Comparison of ENCODE assay signal across 15 cellular contexts in genomic region chr15:83372434-83372873, GRCh38.
DNase-seq lines count a peak whose midpoint lies in the region; ATAC-seq, FAIRE-seq and TF ChIP-seq lines count a peak whose summit lies in the region.
"Had no signal": no experiment of that assay in that cellular context is flagged by ENCODE, and none has a peak within 500 bp of the region (broad histone marks: within the 10 kb centered on the region; RNA-seq: fewer than 3 reads in every experiment).

No MANE protein-coding gene starts in this region.

- H3K79me1 ChIP-seq in H1 (ENCODE audit: low read depth, low read length), result no peaks in the 10 kb centered on the region

- no peak overlapping the region for H4K8ac ChIP-seq in H1 (ENCODE audit: extremely low read depth, insufficient read depth, low read length)

- no peak for TF ChIP-seq CTCF in H1 (IDR thresholded peaks at IDR 0.05; ENCODE audit: control extremely low read depth in 1 of 3, insufficient read depth in 1 of 3, low read depth in 1 of 3, low read length in 3 of 3)
- TF ChIP-seq CTCF in omental fat pad (IDR thresholded peaks at IDR 0.05), result no peak

- no peak overlapping the region for H2AK5ac ChIP-seq in H1 (ENCODE audit: low read depth, low read length)

- peak; percentile 84 for ATAC-seq in omental fat pad (ENCODE audit: low FRiP score)
- ATAC-seq in GM18868 (IDR thresholded peaks at IDR 0.05; ENCODE audit: unreplicated experiment), result no peak
- no peak for ATAC-seq in GM21526 (IDR thresholded peaks at IDR 0.05; ENCODE audit: low FRiP score, unreplicated experiment)
- no peak for ATAC-seq in HG02798 (IDR thresholded peaks at IDR 0.05; ENCODE audit: poor library complexity, unreplicated experiment)
- ATAC-seq: left lobe of liver; stimulated activated naive B cell treated with anti-CD40 and anti-IgM and Interleukin-4, amounts not matched to agents 10 μg/mL and 1 μg/mL and 100 μg/mL, for 72 hours had no signal

- POLR2A ChIA-PET in H1 (lab: Charles Lee; ENCODE audit: partially characterized antibody), result no interaction called here

- H3K9me3 ChIP-seq in H1 (ENCODE audit: insufficient read depth in 2 of 2, low read depth in 1 of 2, low read length in 1 of 2), result no peaks in the 10 kb centered on the region
- H3K9me3 ChIP-seq: prostate gland had no signal

- H2BK5ac ChIP-seq in H1 (ENCODE audit: low read depth, low read length), result no peak overlapping the region

- no peak overlapping the region for H3K4me3 ChIP-seq in H1 (ENCODE audit: extremely low read depth in 1 of 4, insufficient read depth in 2 of 4, low read depth in 3 of 4, low read length in 4 of 4)
- H3K4me3 ChIP-seq: prostate gland had no signal

- H2BK20ac ChIP-seq in H1 (ENCODE audit: low read length), result no peak overlapping the region

- no peak for TF ChIP-seq EP300 in H1 (IDR thresholded peaks at IDR 0.05; ENCODE audit: borderline replicate concordance in 1 of 2, low read depth in 2 of 2, low read length in 2 of 2)

- H3K4ac ChIP-seq in H1 (replicated peaks; ENCODE audit: insufficient read length, low read depth, low read length), result no peak overlapping the region

- peaks cover 0 to 5% (median 0%) of the 10 kb centered on the region in 4 experiments; a peak in 4 of 7 replicates for H3K27me3 ChIP-seq in H1 (replicated peaks in 1 of 4; ENCODE audit: control insufficient read depth in 3 of 4, extremely low read depth in 1 of 4, insufficient read depth in 3 of 4, low read length in 3 of 4)

- no peak overlapping the region for H2BK120ac ChIP-seq in H1 (replicated peaks; ENCODE audit: low read depth, low read length)

- no peak overlapping the region for H2BK15ac ChIP-seq in H1 (ENCODE audit: low read length)

- no peak for TF ChIP-seq POLR2A in H1 (IDR thresholded peaks at IDR 0.05; ENCODE audit: control extremely low read depth in 1 of 2, low read depth in 2 of 2, low read length in 2 of 2)

- no peaks in the 10 kb centered on the region for H4K20me1 ChIP-seq in H1 (replicated peaks in 1 of 2; ENCODE audit: control insufficient read depth in 1 of 2, insufficient read depth in 2 of 2, low read length in 2 of 2)

- H3K9ac ChIP-seq in H1 (replicated peaks in 1 of 4; ENCODE audit: extremely low read depth in 1 of 4, low read depth in 3 of 4, low read length in 3 of 4), result no peak overlapping the region

- H4K5ac ChIP-seq in H1 (ENCODE audit: insufficient read length, low read depth, low read length), result no peak overlapping the region

- no peak overlapping the region for H3K27ac ChIP-seq in H1 (ENCODE audit: low read depth, low read length)
- H3K27ac ChIP-seq: C4-2B, prostate gland had no signal

- 0 out of 2 replicates have a peak overlapping the region, but pooled peaks have one; percentile 43 for H2BK12ac ChIP-seq in H1 (ENCODE audit: low read depth, low read length)

- no peaks in the 10 kb centered on the region for H3K36me3 ChIP-seq in H1 (ENCODE audit: control insufficient read depth in 2 of 4, insufficient read depth in 4 of 4, low read length in 3 of 4)
- H3K36me3 ChIP-seq: prostate gland had no signal

- no peak for FAIRE-seq in H1 (lab: Jason Lieb, UNC)
- FAIRE-seq: TTC549 had no signal

- CTCF ChIA-PET in H1 (lab: Charles Lee; ENCODE audit: partially characterized antibody), result interaction anchor here (0.7 to 6.1 kb wide), 9 partner anchors 9 to 129 kb away, joined by 3 to 26 read pairs (median 3); no protein-coding TSS in a partner anchor

- no peaks in the 10 kb centered on the region for H3K79me2 ChIP-seq in H1 (ENCODE audit: control insufficient read depth in 1 of 2, insufficient read depth in 2 of 2, low read length in 2 of 2)

- H3K23me2 ChIP-seq in H1 (ENCODE audit: low read depth, low read length), result no peaks in the 10 kb centered on the region

- H3K4me2 ChIP-seq in H1 (ENCODE audit: insufficient read depth in 1 of 2, low read depth in 2 of 2, low read length in 2 of 2), result peak overlapping the region in 1 of 2 experiments; percentile 20; a peak in 2 of 4 replicates

- H3K56ac ChIP-seq in H1 (replicated peaks; ENCODE audit: insufficient read length, low read depth, low read length), result no peak overlapping the region

- no peak overlapping the region for H3K14ac ChIP-seq in H1 (ENCODE audit: insufficient read length)

- peaks cover 0 to 6% (median 2%) of the 10 kb centered on the region in 4 experiments; a peak in 4 of 7 replicates for H3K4me1 ChIP-seq in H1 (replicated peaks in 1 of 4; ENCODE audit: control insufficient read depth in 3 of 4, insufficient read depth in 4 of 4, low read length in 3 of 4)
- H3K4me1 ChIP-seq: prostate gland had no signal

- H4K91ac ChIP-seq in H1 (replicated peaks; ENCODE audit: insufficient read length, low read length), result no peak overlapping the region

- H3K18ac ChIP-seq in H1 (ENCODE audit: extremely low read depth, low read length), result no peak overlapping the region

- TF ChIP-seq RAD21 in H1 (IDR thresholded peaks at IDR 0.05 in 1 of 2, conservative IDR thresholded peaks at IDR 0.05 in 1 of 2; ENCODE audit: low read depth in 2 of 2, low read length in 2 of 2), result no peak

- no peak overlapping the region for H3K23ac ChIP-seq in H1 (ENCODE audit: insufficient read length)

- peak; percentile 41 for DNase-seq in EH (ENCODE audit: low read depth)
- DNase-seq in NCI-H524 (lab: John Stamatoyannopoulos, UW), result peak; percentile 83 to 93
- DNase-seq in H1 (ENCODE audit: low read depth in 1 of 2, low spot score in 2 of 2), result no peak
- DNase-seq in omental fat pad (ENCODE audit: low spot score), result no peak
- DNase-seq in COLO668 (lab: John Stamatoyannopoulos, UW; ENCODE audit: unreplicated experiment), result no peak
- DNase-seq: KG1; stimulated activated CD4-positive, alpha-beta T cell treated with anti-CD3 and anti-CD28 coated beads, Interleukin-2, amount 100 ng/mL, for 48 hours; stimulated activated naive B cell treated with anti-CD40 and anti-IgM and Interleukin-4, amounts not matched to agents 10 μg/mL and 1 μg/mL and 100 μg/mL, for 72 hours had no signal

- H2AFZ ChIP-seq in H1 (ENCODE audit: low read length), result peak overlapping the region; percentile 83

- WGBS in H1 (ENCODE audit: extremely low coverage in 1 of 2, insufficient coverage in 1 of 2, insufficient read length in 1 of 2, insufficient replicate concordance in 2 of 2, low coverage in 1 of 2, low lambda C conversion rate in 2 of 2, missing lambda C conversion rate in 1 of 2), 2 experiments, result 63% methylated on average over 9 of the region's 9 CpGs; no CpG with 5 or more reads in 1 of the 2 experiments

TF ChIP-seq in H1, 55 proteins besides CTCF, POLR2A, EP300 and RAD21:
- no peak for TF ChIP-seq JUN (IDR thresholded peaks at IDR 0.05; ENCODE audit: low read depth, low read length)
- no peak for TF ChIP-seq TEAD4 (IDR thresholded peaks at IDR 0.05; ENCODE audit: low read depth, low read length)
- peak; percentile 93 for TF ChIP-seq MAX (IDR thresholded peaks at IDR 0.05)
- TF ChIP-seq TAF7 (optimal IDR thresholded peaks at IDR 0.05; ENCODE audit: borderline replicate concordance, low read depth, low read length), result no peak
- TF ChIP-seq NANOG (IDR thresholded peaks at IDR 0.05; ENCODE audit: insufficient read depth, low read depth, low read length, poor library complexity, severe bottlenecking), result no peak
- no peak for TF ChIP-seq RBBP5 (IDR thresholded peaks at IDR 0.05; ENCODE audit: borderline replicate concordance, low read depth, low read length)
- no peak for TF ChIP-seq TCF12 (IDR thresholded peaks at IDR 0.05; ENCODE audit: low read depth, low read length)
- TF ChIP-seq PHF8 (conservative IDR thresholded peaks at IDR 0.05; ENCODE audit: low read depth, low read length), result no peak
- peak; percentile 81 for TF ChIP-seq E2F6 (IDR thresholded peaks at IDR 0.05)
- no peak for TF ChIP-seq SUZ12 (IDR thresholded peaks at IDR 0.05; ENCODE audit: low read length)

Comparison
In these comparisons a context has a peak if more than half of its experiments do, and no peak if none do; other contexts are left out.
1. DNase-seq: peak in EH (single experiment) and NCI-H524 (2 of 2); none in H1 (0 of 2), omental fat pad (single experiment) and COLO668 (single experiment).